Comparison of ENCODE assay signal across 8 cellular contexts in genomic region chr15:100602822-100603393, GRCh38. TPM values are rescaled to one million over a fixed set of nuclear protein-coding genes. Genes with fewer than 3 reads are reported as not detected.
DNase-seq lines count a peak whose midpoint lies in the region; ATAC-seq and TF ChIP-seq lines count a peak whose summit lies in the region.

No MANE protein-coding gene starts in this region.

- TF ChIP-seq POLR2A in breast epithelium (IDR thresholded peaks at IDR 0.05) (no peak), lower leg skin (IDR thresholded peaks at IDR 0.05) (no peak)

- peak; percentile 34 for ATAC-seq in GM19023 (IDR thresholded peaks at IDR 0.05; ENCODE audit: unreplicated experiment)
- ATAC-seq in HG03108 (IDR thresholded peaks at IDR 0.05; ENCODE audit: unreplicated experiment) = peak; percentile 37
- peak; percentile 15 for ATAC-seq in RWPE2 (ENCODE audit: low read depth)

- peak overlapping the region in 5 of 7 donors; percentile 89 to 97 (median 92) for H3K27ac Mint-ChIP-seq in CD14-positive monocyte

- intact Hi-C loops in CD14-positive monocyte (cut with micrococcal nuclease) = loop anchor here (5.0 to 10.0 kb wide), 4 partner anchors 256 to 1122 kb away; partner anchors contain the start of genes SELENOS (in 1 of the 2), TARS3 (in 1 of the 2) and TM2D3 (in 1 of the 2)
- intact Hi-C loops in breast epithelium (cut with DNase I; ENCODE audit: low total_unique reads) = no loop called here
- intact Hi-C loops in lower leg skin (cut with DNase I; ENCODE audit: low total_unique reads) = no loop called here

- H3K4me3 ChIP-seq in RWPE2 (ENCODE audit: severe bottlenecking) = peak overlapping the region; percentile 80
- peak overlapping the region; percentile 80 to 92 (median 89) for H3K4me3 ChIP-seq in breast epithelium
- peak overlapping the region; percentile 88 for H3K4me3 ChIP-seq in lower leg skin (ENCODE audit: low read depth, poor library complexity, severe bottlenecking)

- no peaks in the 10 kb centered on the region for H3K9me3 Mint-ChIP-seq in CD14-positive monocyte

- peaks cover 31 to 36% of the 10 kb centered on the region in 2 donors for H3K36me3 Mint-ChIP-seq in CD14-positive monocyte

- in situ Hi-C loops in G401 (cut with HindIII; ENCODE audit: low sequenced_read_pairs) = no loop called here

- H3K27ac ChIP-seq in RWPE2 (ENCODE audit: poor library complexity, severe bottlenecking) (peak overlapping the region; percentile 48), breast epithelium (peak overlapping the region; percentile 84 to 89), temporal lobe (ENCODE audit: low read depth, low read length) (peak overlapping the region; percentile 86)

- H3K4me3 Mint-ChIP-seq in CD14-positive monocyte = no peak overlapping the region

- H3K4me1 ChIP-seq in RWPE2 (ENCODE audit: insufficient read depth, poor library complexity, severe bottlenecking) (peaks cover 8% of the 10 kb centered on the region), breast epithelium (peaks cover 0 to 17% of the 10 kb centered on the region in 2 donors)

- H3K9me3 ChIP-seq in RWPE2 (ENCODE audit: severe bottlenecking) = no peaks in the 10 kb centered on the region
- H3K9me3 ChIP-seq in breast epithelium = no peaks in the 10 kb centered on the region

- no peak for TF ChIP-seq CTCF in CD14-positive monocyte (IDR thresholded peaks at IDR 0.05)
- no peak for TF ChIP-seq CTCF in RWPE2 (IDR thresholded peaks at IDR 0.05; ENCODE audit: poor library complexity, severe bottlenecking)
- TF ChIP-seq CTCF in breast epithelium (IDR thresholded peaks at IDR 0.05) = no peak
- no peak for TF ChIP-seq CTCF in lower leg skin (IDR thresholded peaks at IDR 0.05)

- H3K27me3 Mint-ChIP-seq in CD14-positive monocyte (ENCODE audit: low read depth in 3 of 3) = peaks cover 0 to 1% (median 0%) of the 10 kb centered on the region in 3 donors

- peaks cover 39% of the 10 kb centered on the region for H3K36me3 ChIP-seq in RWPE2 (ENCODE audit: low read depth)
- no peaks in the 10 kb centered on the region for H3K36me3 ChIP-seq in breast epithelium

- WGBS in lower leg skin, 2 donors = 2% methylated on average over 7 to 16 of the region's 16 CpGs

- H3K27me3 ChIP-seq in RWPE2 (ENCODE audit: insufficient read depth, poor library complexity, severe bottlenecking) = no peaks in the 10 kb centered on the region
- no peaks in the 10 kb centered on the region for H3K27me3 ChIP-seq in breast epithelium

- peaks cover 21% of the 10 kb centered on the region for H3K4me1 Mint-ChIP-seq in CD14-positive monocyte

- DNase-seq in CD14-positive monocyte (ENCODE audit: low spot score) (no peak), RWPE2 (ENCODE audit: low spot score) (peak; percentile 83), breast epithelium (ENCODE audit: low spot score in 2 of 2) (peak in 1 of 2 donors; percentile 56), lower leg skin (ENCODE audit: low spot score in 2 of 2) (no peak), G401 (ENCODE audit: low spot score) (no peak)

RNA-seq across cellular contexts. Expression of gene ASB7, which starts 0.5 kb away (rescaled TPM):
- 1 to 10 TPM; 5.3 to 7.6 TPM for polyA plus RNA-seq in CD14-positive monocyte
- 10 to 100 TPM; 10.7 to 17.1 (median 12.1) TPM for total RNA-seq in breast epithelium
- 10 to 100 TPM in 2 of 4 donors, 1 to 10 TPM in 2; 5.4 to 15.8 (median 9.6) TPM for total RNA-seq in lower leg skin
- total RNA-seq in temporal lobe = 12.0 TPM
- 8.6 and 12.2 TPM in 2 replicates for total RNA-seq in G401 (2014; rRNA removed; shearing (Covaris generic))

RNA-seq across cellular contexts. Expression of gene LINS1, which starts 0.9 kb away (rescaled TPM):
- polyA plus RNA-seq in CD14-positive monocyte = 1 to 10 TPM; 4.2 to 8.8 TPM
- total RNA-seq in breast epithelium (10 to 100 TPM; 16.3 to 70.4 (median 31.5) TPM), lower leg skin (10 to 100 TPM; 12.5 to 24.9 (median 18.7) TPM), temporal lobe (33.2 TPM)
- total RNA-seq in G401 (2014; rRNA removed; shearing (Covaris generic)) = 18.2 and 22.3 TPM in 2 replicates

Comparison
In these comparisons a context has a peak if more than half of its experiments do, and no peak if none do; other contexts are left out.
1. intact Hi-C loops: an anchor here in CD14-positive monocyte (5.0 to 10.0 kb wide); none called in breast epithelium and lower leg skin.